12 cellular contexts compared by ENCODE assay signal in the genomic region with DNA sequence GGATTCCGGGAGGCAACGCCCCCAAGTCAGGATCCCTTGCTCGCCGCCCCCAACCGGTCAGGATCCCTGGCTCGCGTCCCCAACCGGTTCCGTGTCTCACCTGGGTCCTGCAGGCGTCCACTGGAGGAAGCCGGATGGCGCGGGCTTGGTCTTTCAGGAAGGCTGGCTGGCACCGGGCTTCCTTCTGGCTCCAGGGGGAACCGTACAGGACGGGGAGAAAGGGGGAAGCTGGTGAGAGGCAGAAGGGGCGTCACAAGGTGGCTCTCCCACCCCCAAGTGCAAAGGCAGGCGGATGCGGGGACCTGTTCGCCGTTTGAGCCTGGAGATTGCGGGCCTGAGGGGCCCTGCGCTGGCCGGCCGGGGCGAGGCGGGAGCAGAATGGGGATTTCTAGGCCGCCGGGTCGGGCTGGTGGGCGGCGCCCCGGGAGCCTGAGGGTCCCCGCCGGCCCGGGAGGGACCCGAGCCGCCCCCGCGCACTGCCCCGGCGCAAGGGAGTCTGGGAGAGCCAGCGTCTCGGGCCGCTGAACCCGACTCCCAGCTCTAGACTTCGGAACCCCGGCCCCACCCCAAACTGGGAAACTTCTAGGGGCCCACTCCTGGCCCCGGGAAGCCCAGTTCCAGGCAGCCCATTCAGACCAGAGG.
DNase-seq lines count a peak whose midpoint lies in the region; ATAC-seq and TF ChIP-seq lines count a peak whose summit lies in the region.
"Had no signal": no experiment of that assay in that cellular context is flagged by ENCODE, and none has a peak within 500 bp of the region (broad histone marks: within the 10 kb centered on the region; RNA-seq: fewer than 3 reads in every experiment).

No MANE protein-coding gene starts in this region.

- POLR2A ChIA-PET in CD8-positive, alpha-beta T cell (lab: Charles Lee), result no interaction called here

- H3K4me1 ChIP-seq in CD8-positive, alpha-beta T cell (ENCODE audit: insufficient read depth, low read length), result peaks cover 11% of the 10 kb centered on the region

- no peak for DNase-seq in CD8-positive, alpha-beta T cell
- DNase-seq in NCI-H2227 (lab: John Stamatoyannopoulos, UW; ENCODE audit: unreplicated experiment) (peak; percentile 63), left ventricle myocardium superior (peak; percentile 31), progenitor cell of endocrine pancreas (ENCODE audit: low spot score, unreplicated experiment) (peak; percentile 42), occipital lobe (lab: John Stamatoyannopoulos, UW) (no peak), SKM-1 treated with dmso at 0.1 percent for 144 hours (lab: John Stamatoyannopoulos, UW; ENCODE audit: unreplicated experiment) (no peak)
- DNase-seq: activated CD4-positive, CD25-positive, alpha-beta regulatory T cell treated with anti-CD3 and anti-CD28 coated beads, Interleukin-2, amount 50 U/mL, for 72 hours; MV-4-11; substantia nigra had no signal

- H3K36me3 Mint-ChIP-seq in CD8-positive, alpha-beta T cell, result no peaks in the 10 kb centered on the region
- peaks cover 3% of the 10 kb centered on the region for H3K36me3 Mint-ChIP-seq in progenitor cell of endocrine pancreas (ENCODE audit: insufficient read depth)
- H3K36me3 Mint-ChIP-seq: activated naive CD8-positive, alpha-beta T cell had no signal

- H3K9me3 ChIP-seq in CD8-positive, alpha-beta T cell (ENCODE audit: low read length), result no peaks in the 10 kb centered on the region

- H3K36me3 ChIP-seq in CD8-positive, alpha-beta T cell (ENCODE audit: insufficient read depth, low read length), result no peaks in the 10 kb centered on the region

- peak overlapping the region; percentile 49 for H3K4me3 Mint-ChIP-seq in CD8-positive, alpha-beta T cell
- peak overlapping the region; percentile 75 for H3K4me3 Mint-ChIP-seq in progenitor cell of endocrine pancreas (ENCODE audit: low read depth)
- H3K4me3 Mint-ChIP-seq: activated naive CD8-positive, alpha-beta T cell had no signal

- H3K4me1 Mint-ChIP-seq in CD8-positive, alpha-beta T cell (ENCODE audit: low read depth), result peaks cover 20% of the 10 kb centered on the region
- H3K4me1 Mint-ChIP-seq in progenitor cell of endocrine pancreas (ENCODE audit: low read depth), result peaks cover 14% of the 10 kb centered on the region

- no peak overlapping the region for H3K27ac ChIP-seq in CD8-positive, alpha-beta T cell (ENCODE audit: low read depth, low read length)

- H3K27me3 ChIP-seq in CD8-positive, alpha-beta T cell (ENCODE audit: insufficient read depth, low read length), result peaks cover 21% of the 10 kb centered on the region

- CTCF ChIA-PET in CD8-positive, alpha-beta T cell (lab: Charles Lee), result interaction anchor here (0.7 kb wide), 1 partner anchor 17 kb away, joined by 3 read pairs; no protein-coding TSS in a partner anchor

- H3K9me3 Mint-ChIP-seq in CD8-positive, alpha-beta T cell, result no peaks in the 10 kb centered on the region
- H3K9me3 Mint-ChIP-seq in progenitor cell of endocrine pancreas (ENCODE audit: low read depth), result peaks cover 10% of the 10 kb centered on the region

- no peak for ATAC-seq in CD8-positive, alpha-beta T cell
- ATAC-seq in left ventricle myocardium superior (no peak), GM18909 (IDR thresholded peaks at IDR 0.05; ENCODE audit: poor library complexity, unreplicated experiment) (no peak), GM19395 (IDR thresholded peaks at IDR 0.05; ENCODE audit: unreplicated experiment) (no peak)

- intact Hi-C loops in CD8-positive, alpha-beta T cell (cut with DNase I, micrococcal nuclease), result no loop called here
- intact Hi-C loops in left ventricle myocardium superior (cut with micrococcal nuclease), result no loop called here

- H3K27me3 Mint-ChIP-seq in CD8-positive, alpha-beta T cell (ENCODE audit: low read depth), result peaks cover 27% of the 10 kb centered on the region
- H3K27me3 Mint-ChIP-seq in progenitor cell of endocrine pancreas, result no peaks in the 10 kb centered on the region

- H3K27ac Mint-ChIP-seq in CD8-positive, alpha-beta T cell, result no peak overlapping the region
- H3K27ac Mint-ChIP-seq in progenitor cell of endocrine pancreas, result peak overlapping the region; percentile 96
- H3K27ac Mint-ChIP-seq: activated naive CD8-positive, alpha-beta T cell had no signal

- no peak overlapping the region for H3K4me3 ChIP-seq in CD8-positive, alpha-beta T cell (ENCODE audit: low read depth, low read length)

- TF ChIP-seq CTCF in CD8-positive, alpha-beta T cell (IDR thresholded peaks at IDR 0.05), result no peak
- no peak for TF ChIP-seq CTCF in progenitor cell of endocrine pancreas (IDR thresholded peaks at IDR 0.05; ENCODE audit: unreplicated experiment)

Comparison
In these comparisons a context has a peak if more than half of its experiments do, and no peak if none do; other contexts are left out.
1. DNase-seq: peak in NCI-H2227 (single experiment), left ventricle myocardium superior (single experiment) and progenitor cell of endocrine pancreas (single experiment); none in CD8-positive, alpha-beta T cell (0 of 7), occipital lobe (single experiment) and SKM-1 treated with dmso at 0.1 percent for 144 hours (single experiment).